1 cellular context compared by ENCODE assay signal in genomic region chr19:2064788-2065524, GRCh38.
TF ChIP-seq lines count a peak whose summit lies in the region.

No MANE protein-coding gene starts in this region.

TF ChIP-seq in HepG2, 621 proteins besides CTCF, POLR2A, EP300 and RAD21 (continued from another document and continues in another):
- TF ChIP-seq ZNF704 (CRISPR knock-in tag; IDR thresholded peaks at IDR 0.05; ENCODE audit: borderline replicate concordance), result 0 out of 2 replicates have a peak, but pooled peaks have one; percentile 43
- peak; percentile 66 for TF ChIP-seq SAP130 (CRISPR knock-in tag; IDR thresholded peaks at IDR 0.05; ENCODE audit: low read depth)
- TF ChIP-seq HOXD1 (CRISPR knock-in tag; IDR thresholded peaks at IDR 0.05), result no peak
- peak; percentile 17; the same call in 1 of the 2 replicates for TF ChIP-seq HOXA3 (CRISPR knock-in tag; IDR thresholded peaks at IDR 0.05)
- TF ChIP-seq NR2F6 (IDR thresholded peaks at IDR 0.05), result no peak
- no peak for TF ChIP-seq NR2F6 (CRISPR knock-in tag; IDR thresholded peaks at IDR 0.05)
- TF ChIP-seq ATRX (CRISPR knock-in tag; IDR thresholded peaks at IDR 0.05; ENCODE audit: borderline replicate concordance), result no peak
- peak; percentile 13; the same call in 1 of the 2 replicates for TF ChIP-seq ZNF253 (CRISPR knock-in tag; IDR thresholded peaks at IDR 0.05; ENCODE audit: borderline replicate concordance)
- TF ChIP-seq ZNF160 (CRISPR knock-in tag; IDR thresholded peaks at IDR 0.05), result no peak
- TF ChIP-seq ZNF800 (CRISPR knock-in tag; IDR thresholded peaks at IDR 0.05), result 0 out of 2 replicates have a peak, but pooled peaks have one; percentile 30
- no peak for TF ChIP-seq HBP1 (CRISPR knock-in tag; IDR thresholded peaks at IDR 0.05; ENCODE audit: low read depth)
- TF ChIP-seq CREBL2 (CRISPR knock-in tag; IDR thresholded peaks at IDR 0.05; ENCODE audit: borderline replicate concordance), result no peak; the same call in 1 of the 2 replicates
- TF ChIP-seq TEAD2 (CRISPR knock-in tag; IDR thresholded peaks at IDR 0.05), result no peak
- peak; percentile 6; the same call in 1 of the 2 replicates for TF ChIP-seq ELF1 (CRISPR knock-in tag; IDR thresholded peaks at IDR 0.05)
- TF ChIP-seq MYNN (CRISPR knock-in tag; IDR thresholded peaks at IDR 0.05; ENCODE audit: low read depth), result 0 out of 2 replicates have a peak, but pooled peaks have one; percentile 27
- 0 out of 2 replicates have a peak, but pooled peaks have one; percentile 8 for TF ChIP-seq NFE2L1 (CRISPR knock-in tag; IDR thresholded peaks at IDR 0.05; ENCODE audit: borderline replicate concordance)
- no peak; the same call in 1 of the 2 replicates for TF ChIP-seq ZKSCAN5 (CRISPR knock-in tag; IDR thresholded peaks at IDR 0.05)
- TF ChIP-seq TBX2 (CRISPR knock-in tag; IDR thresholded peaks at IDR 0.05; ENCODE audit: borderline replicate concordance), result peak; percentile 24; the same call in 1 of the 2 replicates
- TF ChIP-seq IKZF5 (CRISPR knock-in tag; IDR thresholded peaks at IDR 0.05), result 0 out of 2 replicates have a peak, but pooled peaks have one; percentile 29
- peak; percentile 76 for TF ChIP-seq BCL6 (CRISPR knock-in tag; IDR thresholded peaks at IDR 0.05)
- peak; percentile 45 for TF ChIP-seq DRAP1 (CRISPR knock-in tag; IDR thresholded peaks at IDR 0.05)
- 0 out of 2 replicates have a peak, but pooled peaks have one; percentile 15 for TF ChIP-seq MEIS1 (CRISPR knock-in tag; IDR thresholded peaks at IDR 0.05; ENCODE audit: borderline replicate concordance)
- TF ChIP-seq ZBTB7B (CRISPR knock-in tag; IDR thresholded peaks at IDR 0.05), result peak; percentile 54; the same call in 1 of the 2 replicates
- peak; percentile 32; the same call in 1 of the 2 replicates for TF ChIP-seq HMGXB3 (CRISPR knock-in tag; IDR thresholded peaks at IDR 0.05; ENCODE audit: borderline replicate concordance)
- TF ChIP-seq RXRB (CRISPR knock-in tag; IDR thresholded peaks at IDR 0.05; ENCODE audit: borderline replicate concordance), result 0 out of 2 replicates have a peak, but pooled peaks have one; percentile 28
- no peak for TF ChIP-seq KDM4B (CRISPR knock-in tag; IDR thresholded peaks at IDR 0.05)
- TF ChIP-seq GABPB1 (CRISPR knock-in tag; IDR thresholded peaks at IDR 0.05), result peak; percentile 29; the same call in 1 of the 2 replicates
- TF ChIP-seq ZNF678 (CRISPR knock-in tag; IDR thresholded peaks at IDR 0.05), result peak; percentile 20; the same call in 1 of the 2 replicates
- no peak for TF ChIP-seq ATAD3A (CRISPR knock-in tag; IDR thresholded peaks at IDR 0.05)
- no peak for TF ChIP-seq ZNF121 (CRISPR knock-in tag; IDR thresholded peaks at IDR 0.05)
- TF ChIP-seq ARID5B (CRISPR knock-in tag; IDR thresholded peaks at IDR 0.05), result 0 out of 2 replicates have a peak, but pooled peaks have one; percentile 11
- peak; percentile 29; the same call in 1 of the 2 replicates for TF ChIP-seq DZIP1 (CRISPR knock-in tag; IDR thresholded peaks at IDR 0.05)
- 0 out of 2 replicates have a peak, but pooled peaks have one; percentile 14 for TF ChIP-seq BORCS8-MEF2B (CRISPR knock-in tag; IDR thresholded peaks at IDR 0.05)
- 0 out of 2 replicates have a peak, but pooled peaks have one; percentile 45 for TF ChIP-seq ZSCAN21 (CRISPR knock-in tag; IDR thresholded peaks at IDR 0.05; ENCODE audit: borderline replicate concordance)
- TF ChIP-seq POLR2G (IDR thresholded peaks at IDR 0.05; ENCODE audit: low read depth, low read length), result no peak
- 0 out of 2 replicates have a peak, but pooled peaks have one; percentile 11 for TF ChIP-seq FOXP4 (CRISPR knock-in tag; IDR thresholded peaks at IDR 0.05)
- TF ChIP-seq KMT2B (CRISPR knock-in tag; IDR thresholded peaks at IDR 0.05), result no peak
- TF ChIP-seq MXD1 (CRISPR knock-in tag; IDR thresholded peaks at IDR 0.05), result 0 out of 2 replicates have a peak, but pooled peaks have one; percentile 57
- TF ChIP-seq MEIS2 (CRISPR knock-in tag; IDR thresholded peaks at IDR 0.05), result peak; percentile 47; the same call in 1 of the 2 replicates
